Comparison of ENCODE assay signal across 10 cellular contexts in the genomic region with DNA sequence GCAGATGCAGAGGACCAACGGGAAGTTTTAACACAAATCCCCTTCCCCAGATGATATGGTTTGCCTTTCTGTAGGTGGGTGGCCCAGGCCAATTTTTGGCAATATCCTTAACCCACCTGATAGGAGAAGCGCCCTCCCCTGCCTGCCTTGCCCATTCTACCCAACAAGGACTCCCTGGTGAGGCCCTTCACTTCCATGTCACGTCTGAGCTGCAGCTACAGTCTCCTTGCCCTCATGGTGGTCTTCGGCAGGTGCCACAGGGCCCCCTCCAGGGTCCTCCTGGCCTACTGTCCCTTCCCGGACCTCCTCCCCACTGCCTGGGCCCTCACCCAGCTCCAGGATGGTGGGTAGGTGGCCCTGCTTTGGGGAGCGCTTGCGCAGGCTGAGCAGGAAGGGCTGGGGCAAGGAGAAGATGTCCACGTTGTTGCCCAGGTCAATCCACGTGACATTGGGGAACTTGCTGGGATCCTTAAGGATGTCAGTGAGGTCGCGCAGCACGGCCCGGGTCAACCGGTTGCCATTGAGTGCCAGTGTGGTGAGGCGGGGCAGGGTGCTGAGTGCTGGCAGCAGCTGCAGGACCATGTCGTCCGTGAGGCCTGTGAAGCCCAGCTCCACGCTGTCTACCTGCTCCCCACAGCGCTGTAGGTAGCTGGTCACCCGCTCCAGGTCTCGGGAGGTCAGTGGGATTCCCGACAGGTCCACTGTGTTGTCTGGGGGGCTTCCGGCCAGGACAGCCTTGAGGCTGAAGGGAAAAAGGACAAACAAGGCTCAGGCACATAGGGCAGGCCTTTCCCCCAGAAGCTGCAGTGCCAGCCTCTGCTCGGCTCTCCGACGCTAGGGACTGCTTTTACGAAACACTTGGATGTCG. TPM values are rescaled to one million over a fixed set of nuclear protein-coding genes. Genes with fewer than 3 reads are reported as not detected.
DNase-seq lines count a peak whose midpoint lies in the region; ATAC-seq and TF ChIP-seq lines count a peak whose summit lies in the region.
"Had no signal": no experiment of that assay in that cellular context is flagged by ENCODE, and none has a peak within 500 bp of the region (broad histone marks: within the 10 kb centered on the region; RNA-seq: fewer than 3 reads in every experiment).

No MANE protein-coding gene starts in this region.

- TF ChIP-seq CTCF in MCF 10A (IDR thresholded peaks at IDR 0.05; ENCODE audit: unreplicated experiment) (no peak), mammary epithelial cell (conservative IDR thresholded peaks at IDR 0.05 in 1 of 2, IDR thresholded peaks at IDR 0.05 in 1 of 2; ENCODE audit: extremely low read depth in 1 of 2, insufficient read depth in 1 of 2, low read depth in 1 of 2, low read length in 2 of 2) (no peak), brain (conservative IDR thresholded peaks at IDR 0.05) (no peak), stomach (IDR thresholded peaks at IDR 0.05) (no peak)

- H3K4me1 Mint-ChIP-seq in MCF 10A (ENCODE audit: insufficient read depth, unreplicated experiment) (peaks cover 13% of the 10 kb centered on the region), brain (peaks cover 70% of the 10 kb centered on the region)

- peaks cover 8% of the 10 kb centered on the region for H4K20me1 ChIP-seq in mammary epithelial cell (ENCODE audit: insufficient read depth, low read length)

- H3K27ac Mint-ChIP-seq in MCF 10A (ENCODE audit: low read depth, unreplicated experiment): no peak overlapping the region
- peak overlapping the region; percentile 78 to 99 (median 92) for H3K27ac Mint-ChIP-seq in brain

- ATAC-seq in HG03432 (IDR thresholded peaks at IDR 0.05; ENCODE audit: unreplicated experiment): no peak
- ATAC-seq in GM21367 (IDR thresholded peaks at IDR 0.05; ENCODE audit: unreplicated experiment): no peak

- peaks cover 53% of the 10 kb centered on the region for H3K79me2 ChIP-seq in mammary epithelial cell (ENCODE audit: insufficient read depth, low read length)

- no TSS peak for BruUV-seq in MCF 10A (replicated peaks; lab: Mats Ljungman, UMichigan)
- no TSS peak for BruUV-seq in mammary epithelial cell (replicated peaks; lab: Mats Ljungman, UMichigan)

- no peak for TF ChIP-seq EP300 in stomach (IDR thresholded peaks at IDR 0.05)

- POLR2A ChIA-PET in MCF 10A (lab: Yijun Ruan, JAX): interaction anchor here (0.6 to 8.4 kb wide), 9 partner anchors 48 to 167 kb away, joined by 3 to 238 read pairs (median 4); a partner anchor contains a TSS

- H3K9me3 Mint-ChIP-seq in MCF 10A (ENCODE audit: unreplicated experiment) (no peaks in the 10 kb centered on the region), brain (peaks cover 0 to 3% (median 0%) of the 10 kb centered on the region in 5 experiments)

- no peak overlapping the region for H3K4me3 Mint-ChIP-seq in MCF 10A (ENCODE audit: unreplicated experiment)
- no peak overlapping the region for H3K4me3 Mint-ChIP-seq in brain

- H3K36me3 Mint-ChIP-seq in MCF 10A (ENCODE audit: insufficient read depth, unreplicated experiment) (peaks cover 100% of the 10 kb centered on the region), brain (peaks cover 73% of the 10 kb centered on the region)

- no peak overlapping the region for H3K4me2 ChIP-seq in mammary epithelial cell (ENCODE audit: insufficient read depth, low read depth, low read length)

- H3K27me3 Mint-ChIP-seq in MCF 10A (ENCODE audit: insufficient read depth, unreplicated experiment) (no peaks in the 10 kb centered on the region), brain (peaks cover 16% of the 10 kb centered on the region)

- no peak overlapping the region for H2AFZ ChIP-seq in mammary epithelial cell (ENCODE audit: low read depth, low read length)

- H3K9ac ChIP-seq in mammary epithelial cell (ENCODE audit: insufficient read depth, low read length): no peak overlapping the region

- CTCF ChIA-PET in MCF 10A (lab: Yijun Ruan, JAX): interaction anchor here (0.5 to 7.2 kb wide), 5 partner anchors 9 to 80 kb away, joined by 3 to 59 read pairs (median 3); no protein-coding TSS in a partner anchor
- CTCF ChIA-PET in mammary epithelial cell (lab: Charles Lee; ENCODE audit: low non-redundant PET): no interaction called here

- 95% methylated on average over 19 of the region's 28 CpGs for WGBS in mammary epithelial cell (ENCODE audit: low coverage, missing lambda C conversion rate)
- WGBS in stomach, 5 donors: 69 to 72% (median 72%) methylated on average over 8 to 28 of the region's 28 CpGs

- in situ Hi-C loops in mammary epithelial cell (cut with MboI; ENCODE audit: low sequenced_read_pairs in 2 of 2): no loop called here

- DNase-seq in MCF 10A (ENCODE audit: unreplicated experiment) (peak; percentile 39), mammary epithelial cell (no peak), MV-4-11 (lab: John Stamatoyannopoulos, UW) (peak; percentile 39), stomach (no peak), germinal center (ENCODE audit: low spot score) (no peak)
- DNase-seq: NCI-H2081 treated with DMSO at 0.1 percent for 48 hours, ovary had no signal

- no peak overlapping the region for H3K27ac ChIP-seq in mammary epithelial cell (ENCODE audit: insufficient read depth, low read depth, low read length)
- peak overlapping the region; percentile 11 to 93 (median 42) for H3K27ac ChIP-seq in stomach
- H3K27ac ChIP-seq: ovary had no signal

- H3K4me1 ChIP-seq in mammary epithelial cell (ENCODE audit: insufficient read depth, low read length) (peaks cover 31% of the 10 kb centered on the region), stomach (peaks cover 38 to 67% (median 57%) of the 10 kb centered on the region in 4 donors)

- intact Hi-C loops in MCF 10A (cut with micrococcal nuclease): loop anchor here (5.0 kb wide), 1 partner anchor 81 kb away; no protein-coding TSS in a partner anchor
- intact Hi-C loops in mammary epithelial cell (cut with micrococcal nuclease): no loop called here
- intact Hi-C loops in stomach (cut with DNase I; ENCODE audit: low total_unique reads): no loop called here

- dilution Hi-C loops in mammary epithelial cell (cut with HindIII; ENCODE audit: low sequenced_read_pairs): no loop called here

- peaks cover 54% of the 10 kb centered on the region for H3K36me3 ChIP-seq in mammary epithelial cell (ENCODE audit: insufficient read depth, low read length)
- peaks cover 37 to 85% (median 75%) of the 10 kb centered on the region in 4 donors for H3K36me3 ChIP-seq in stomach
- H3K36me3 ChIP-seq: ovary had no signal

- H3K27me3 ChIP-seq in mammary epithelial cell (ENCODE audit: insufficient read depth, low read length) (no peaks in the 10 kb centered on the region), stomach (no peaks in the 10 kb centered on the region)
- H3K27me3 ChIP-seq: ovary had no signal

- H3K9me3 ChIP-seq in mammary epithelial cell (replicated peaks; ENCODE audit: insufficient read depth, low read length) (no peaks in the 10 kb centered on the region), stomach (no peaks in the 10 kb centered on the region)
- H3K9me3 ChIP-seq: ovary had no signal

- H3K4me3 ChIP-seq in mammary epithelial cell (replicated peaks in 1 of 3; ENCODE audit: insufficient read depth in 1 of 3, low read depth in 2 of 3, low read length in 3 of 3) (no peak overlapping the region), stomach (no peak overlapping the region)
- H3K4me3 ChIP-seq: ovary had no signal

- peak in 1 of 4 donors; percentile 6 for TF ChIP-seq POLR2A in stomach (IDR thresholded peaks at IDR 0.05)

RNA-seq across cellular contexts. Expression of a gene that starts 28.3 kb away (rescaled TPM):
- not detected in 2 replicates for total RNA-seq in MCF 10A (2022)
- total RNA-seq in mammary epithelial cell: under 1 TPM in 1 of 2 donors, not detected in 1; 0.33 TPM
- polyA plus RNA-seq in mammary epithelial cell: 0.09 TPM
- polyA minus RNA-seq in mammary epithelial cell: not detected
- 7.8 TPM for polyA plus RNA-seq in brain (ENCODE audit: insufficient read depth, low read depth, low replicate concordance)
- 10 to 100 TPM in 1 of 5 donors, 1 to 10 TPM in 3, under 1 TPM in 1; 0.58 to 24.8 (median 4.5) TPM for total RNA-seq in stomach
- polyA plus RNA-seq in stomach: 1 to 10 TPM; 5.3 to 8.8 (median 6.4) TPM

RNA-seq across cellular contexts. Expression of a gene that starts 48.4 kb away (rescaled TPM):
- 0.29 and 0.30 TPM in 2 replicates for total RNA-seq in MCF 10A (2022)
- total RNA-seq in mammary epithelial cell: under 1 TPM; under 0.01 to 0.16 TPM
- 0.02 TPM for polyA plus RNA-seq in mammary epithelial cell
- not detected for polyA minus RNA-seq in mammary epithelial cell
- polyA plus RNA-seq in brain (ENCODE audit: insufficient read depth, low read depth, low replicate concordance): 38.0 TPM
- total RNA-seq in stomach: 100 to 1,000 TPM in 1 of 5 donors, 10 to 100 TPM in 2, 1 to 10 TPM in 2; 1.1 to 306 (median 14.5) TPM
- 1 to 10 TPM; 2.6 to 4.0 (median 3.4) TPM for polyA plus RNA-seq in stomach

Comparison
In these comparisons a context has a peak if more than half of its experiments do, and no peak if none do; other contexts are left out.
1. DNase-seq: peak in MCF 10A (single experiment) and MV-4-11 (single experiment); none in mammary epithelial cell (single experiment), stomach (single experiment) and germinal center (single experiment).